ENCODE assay signal across 14 cellular contexts in the genomic region with DNA sequence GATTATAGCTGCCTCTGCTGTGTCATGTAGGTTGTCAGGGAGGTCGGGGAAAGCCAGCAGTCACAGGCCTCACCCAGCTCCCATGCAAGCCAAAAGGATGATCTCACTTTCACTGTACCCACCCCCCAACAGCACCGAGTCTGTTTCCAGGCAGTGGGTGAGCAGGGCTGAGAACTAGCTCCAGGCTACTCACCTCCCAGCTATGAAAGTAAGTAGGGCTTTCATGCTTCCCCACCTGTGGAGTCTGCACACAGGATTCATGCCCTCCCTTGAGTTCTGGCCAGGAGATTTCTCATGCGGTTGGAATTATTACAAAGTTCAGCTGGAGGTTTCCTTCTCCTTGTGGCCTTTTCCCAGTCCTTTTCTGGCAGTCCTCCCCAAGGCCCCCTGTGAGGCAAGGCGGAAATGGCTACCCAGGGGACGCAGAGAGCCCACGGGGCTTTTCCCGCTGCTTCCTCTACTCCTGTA.
DNase-seq lines count a peak whose midpoint lies in the region; FAIRE-seq and TF ChIP-seq lines count a peak whose summit lies in the region.
"Had no signal": no experiment of that assay in that cellular context is flagged by ENCODE, and none has a peak within 500 bp of the region (broad histone marks: within the 10 kb centered on the region; RNA-seq: fewer than 3 reads in every experiment).

No MANE protein-coding gene starts in this region.

- no peaks in the 10 kb centered on the region for H3K36me3 Mint-ChIP-seq in progenitor cell of endocrine pancreas (ENCODE audit: insufficient read depth)
- H3K36me3 Mint-ChIP-seq: mesothelial cell of epicardium had no signal

- peaks cover 13% of the 10 kb centered on the region; the same call in 1 of the 2 replicates for H3K9me3 ChIP-seq in NT2/D1 (ENCODE audit: insufficient read depth, low read length)

- H3K4me1 Mint-ChIP-seq in progenitor cell of endocrine pancreas (ENCODE audit: low read depth): peaks cover 7% of the 10 kb centered on the region
- H3K4me1 Mint-ChIP-seq: mesothelial cell of epicardium had no signal

- H3K9ac ChIP-seq in NT2/D1 (ENCODE audit: insufficient read length, low read depth): no peak overlapping the region

- TF ChIP-seq CTCF in choroid plexus epithelial cell (conservative IDR thresholded peaks at IDR 0.05; ENCODE audit: low read depth, low read length): no peak
- TF ChIP-seq CTCF in progenitor cell of endocrine pancreas (IDR thresholded peaks at IDR 0.05; ENCODE audit: unreplicated experiment): no peak
- TF ChIP-seq CTCF in D721Med (IDR thresholded peaks at IDR 0.05; ENCODE audit: insufficient read depth, missing control alignments): no peak

- intact Hi-C loops in posterior cingulate gyrus (cut with DNase I): no loop called here

- H3K4me3 Mint-ChIP-seq in progenitor cell of endocrine pancreas (ENCODE audit: low read depth): no peak overlapping the region
- H3K4me3 Mint-ChIP-seq: mesothelial cell of epicardium; stimulated activated naive CD8-positive, alpha-beta T cell treated with anti-CD3 and anti-CD28 coated beads, Interleukin-15, Interleukin-2, amounts not matched to agents 100 ng/mL and 50 ng/mL, for 24 hours had no signal

- H3K27me3 ChIP-seq in NT2/D1 (ENCODE audit: insufficient read depth, insufficient read length): no peaks in the 10 kb centered on the region
- H3K27me3 ChIP-seq: cardiac muscle cell had no signal

- H3K9me3 Mint-ChIP-seq in progenitor cell of endocrine pancreas (ENCODE audit: low read depth): peaks cover 35% of the 10 kb centered on the region

- peaks cover 11% of the 10 kb centered on the region for H3K4me1 ChIP-seq in NT2/D1 (ENCODE audit: insufficient read depth, insufficient read length)

- H3K27ac Mint-ChIP-seq in progenitor cell of endocrine pancreas: peak overlapping the region; percentile 53
- H3K27ac Mint-ChIP-seq: mesothelial cell of epicardium; stimulated activated naive CD8-positive, alpha-beta T cell treated with anti-CD3 and anti-CD28 coated beads, Interleukin-15, Interleukin-2, amounts not matched to agents 100 ng/mL and 50 ng/mL, for 24 hours had no signal

- DNase-seq in ELF-1 (ENCODE audit: low read depth, low spot score) (peak; percentile 73), NT2/D1 (ENCODE audit: low read depth, low spot score) (peak; percentile 6), choroid plexus epithelial cell (ENCODE audit: low read depth) (peak; percentile 53), progenitor cell of endocrine pancreas (ENCODE audit: low spot score, unreplicated experiment) (no peak), DMS53 treated with DMSO at 0.1 percent for 48 hours (lab: John Stamatoyannopoulos, UW; ENCODE audit: unreplicated experiment) (no peak), NK-92 (lab: John Stamatoyannopoulos, UW; ENCODE audit: unreplicated experiment) (no peak), posterior cingulate gyrus (no peak), D721Med (ENCODE audit: insufficient read length, low spot score) (no peak)
- DNase-seq: NCI-H1436; NK-92 treated with Interleukin-12 subunit alpha and Interleukin-12 subunit beta, amount 100 ng/mL, for 24 hours; stimulated activated CD4-positive, alpha-beta T cell treated with anti-CD3 and anti-CD28 coated beads, Interleukin-4, amount 100 ng/mL, for 4 hours had no signal

- H3K27me3 Mint-ChIP-seq in progenitor cell of endocrine pancreas: no peaks in the 10 kb centered on the region
- H3K27me3 Mint-ChIP-seq: stimulated activated naive CD8-positive, alpha-beta T cell treated with anti-CD3 and anti-CD28 coated beads, Interleukin-15, Interleukin-2, amounts not matched to agents 100 ng/mL and 50 ng/mL, for 24 hours had no signal

- no peaks in the 10 kb centered on the region for H3K36me3 ChIP-seq in NT2/D1 (ENCODE audit: insufficient read depth, insufficient read length, low read length)
- H3K36me3 ChIP-seq: cardiac muscle cell had no signal

- no peak for FAIRE-seq in D721Med (lab: Jason Lieb, UNC)

- H3K4me3 ChIP-seq in NT2/D1 (ENCODE audit: insufficient read length, low read depth) (no peak overlapping the region), choroid plexus epithelial cell (ENCODE audit: low read depth, low read length) (no peak overlapping the region)
- H3K4me3 ChIP-seq: cardiac muscle cell had no signal

Comparison
In these comparisons a context has a peak if more than half of its experiments do, and no peak if none do; other contexts are left out.
1. DNase-seq: peak in ELF-1 (single experiment), NT2/D1 (single experiment) and choroid plexus epithelial cell (single experiment); none in progenitor cell of endocrine pancreas (single experiment), DMS53 treated with DMSO at 0.1 percent for 48 hours (single experiment), NK-92 (single experiment), posterior cingulate gyrus (0 of 10) and D721Med (single experiment).